ENCODE assay signal across 10 cellular contexts in the genomic region with DNA sequence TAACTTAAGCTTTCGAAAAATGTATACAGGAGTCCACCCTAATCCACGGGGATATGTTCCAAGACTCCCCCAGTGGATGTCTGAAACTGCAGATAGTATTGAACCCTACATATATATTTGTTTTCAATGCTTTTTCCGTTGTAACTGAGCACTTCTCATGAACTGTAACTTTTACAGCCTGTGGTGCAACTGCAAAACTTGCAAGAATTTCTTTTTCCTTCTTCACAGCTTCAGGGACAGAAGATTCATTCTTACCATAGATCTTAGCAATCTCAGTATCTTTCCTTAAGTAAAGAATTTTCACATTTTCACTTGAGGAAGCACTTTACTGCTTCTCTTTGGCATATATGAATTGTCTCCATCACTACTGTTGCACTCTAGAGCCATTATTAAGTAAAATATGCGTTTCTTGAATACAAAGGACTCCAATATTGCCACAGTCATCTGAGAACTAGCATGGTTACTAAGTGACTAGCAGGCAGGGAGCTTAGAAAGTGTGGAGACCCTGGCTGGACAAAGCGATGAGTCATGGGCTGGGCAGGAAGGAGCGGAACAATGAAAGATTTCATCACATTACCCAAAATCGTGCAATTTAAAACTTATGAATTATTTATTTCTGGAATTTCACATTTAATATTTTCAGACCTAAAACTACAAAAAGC. TPM values are rescaled to one million over a fixed set of nuclear protein-coding genes. Genes with fewer than 3 reads are reported as not detected.
DNase-seq lines count a peak whose midpoint lies in the region; ATAC-seq and TF ChIP-seq lines count a peak whose summit lies in the region.
"Had no signal": no experiment of that assay in that cellular context is flagged by ENCODE, and none has a peak within 500 bp of the region (broad histone marks: within the 10 kb centered on the region; RNA-seq: fewer than 3 reads in every experiment).

No MANE protein-coding gene starts in this region.

- no peak overlapping the region for H3K23ac ChIP-seq in mesendoderm (ENCODE audit: low read length)

- TF ChIP-seq CTCF in AG10803 (conservative IDR thresholded peaks at IDR 0.05; ENCODE audit: low read length) (no peak), coronary artery (IDR thresholded peaks at IDR 0.05) (no peak)

- no CpG with 5 or more reads among the region's 7 CpGs for WGBS in mesendoderm (ENCODE audit: extremely low coverage, insufficient coverage, low lambda C conversion rate)

- H3K36me3 ChIP-seq in mesendoderm (ENCODE audit: control insufficient read depth, insufficient read depth, low read length) = no peaks in the 10 kb centered on the region
- H3K36me3 ChIP-seq: heart right ventricle had no signal

- no peak overlapping the region for H4K5ac ChIP-seq in mesendoderm (ENCODE audit: low read length)

- ATAC-seq in GM21529 (IDR thresholded peaks at IDR 0.05; ENCODE audit: unreplicated experiment) (no peak), GM21737 (IDR thresholded peaks at IDR 0.05; ENCODE audit: unreplicated experiment) (no peak)

- no peaks in the 10 kb centered on the region for H3K79me1 ChIP-seq in mesendoderm (ENCODE audit: low read length)

- H3K27me3 ChIP-seq in mesendoderm (ENCODE audit: insufficient read depth, low read length, poor library complexity) = no peaks in the 10 kb centered on the region
- H3K27me3 ChIP-seq: heart right ventricle had no signal

- no peak overlapping the region for H4K8ac ChIP-seq in mesendoderm (ENCODE audit: low read depth, low read length)

- H3K4me1 ChIP-seq in mesendoderm (ENCODE audit: control insufficient read depth, low read depth, low read length) = no peaks in the 10 kb centered on the region

- H3K18ac ChIP-seq in mesendoderm (ENCODE audit: low read length) = no peak overlapping the region

- no peaks in the 10 kb centered on the region for H3K79me2 ChIP-seq in mesendoderm (ENCODE audit: control insufficient read depth, insufficient read depth, low read length)

- H2AK5ac ChIP-seq in mesendoderm (ENCODE audit: low read length) = no peak overlapping the region

- no peak overlapping the region for H3K4ac ChIP-seq in mesendoderm (ENCODE audit: low read depth, low read length)

- H3K4me3 ChIP-seq in AG10803 (ENCODE audit: low read length) = no peak overlapping the region
- no peak overlapping the region for H3K4me3 ChIP-seq in coronary artery
- no peak overlapping the region for H3K4me3 ChIP-seq in mesendoderm (ENCODE audit: low read length)
- H3K4me3 ChIP-seq: heart right ventricle had no signal

- H3K9ac ChIP-seq in mesendoderm (ENCODE audit: low read length) = no peak overlapping the region

- H3K4me2 ChIP-seq in mesendoderm (ENCODE audit: low read length) = no peak overlapping the region

- H3K56ac ChIP-seq in mesendoderm (ENCODE audit: low read length) = no peak overlapping the region

- H3K27ac ChIP-seq in coronary artery = peak overlapping the region in 1 of 2 donors; percentile 49
- no peak overlapping the region for H3K27ac ChIP-seq in mesendoderm (ENCODE audit: low read depth, low read length)

- H2BK5ac ChIP-seq in mesendoderm (ENCODE audit: low read length) = no peak overlapping the region

- H2BK120ac ChIP-seq in mesendoderm (ENCODE audit: low read depth, low read length) = no peak overlapping the region

- no peak overlapping the region for H2BK15ac ChIP-seq in mesendoderm (replicated peaks; ENCODE audit: low read depth)

- peak; percentile 94 for DNase-seq in AG10803 (ENCODE audit: low read depth)
- DNase-seq in MV-4-11 (lab: John Stamatoyannopoulos, UW) = peak; percentile 87
- DNase-seq in coronary artery (ENCODE audit: low spot score) = peak; percentile 75
- peak; percentile 65 for DNase-seq in mesendoderm
- DNase-seq in globus pallidus (ENCODE audit: low spot score) = no peak
- DNase-seq in occipital lobe (lab: John Stamatoyannopoulos, UW) = no peak
- DNase-seq: NCI-H2107 had no signal

RNA-seq across cellular contexts. Expression of a gene that starts 14.1 kb away (rescaled TPM):
- polyA plus RNA-seq in mesendoderm (2013, experiment 1 of 2) = 0.29 TPM
- polyA plus RNA-seq in mesendoderm (2013, experiment 2 of 2) = 0.20 TPM
- total RNA-seq in occipital lobe = 72.1 TPM

Comparison
In these comparisons a context has a peak if more than half of its experiments do, and no peak if none do; other contexts are left out.
1. DNase-seq: peak in AG10803 (single experiment), MV-4-11 (single experiment), coronary artery (single experiment) and mesendoderm (single experiment); none in globus pallidus (single experiment) and occipital lobe (single experiment).